In genomic region chr3:24142127-24142526, GRCh38 we compare ENCODE assay signal across 23 cellular contexts.
"Had no signal": no experiment of that assay in that cellular context is flagged by ENCODE, and none has a peak within 500 bp of the region (broad histone marks: within the 10 kb centered on the region; RNA-seq: fewer than 3 reads in every experiment).

No MANE protein-coding gene starts in this region.

- H3K27ac ChIP-seq: coronary artery, neutrophil, pancreas, testis, tibial artery, upper lobe of left lung had no signal

- DNase-seq: dermis blood vessel endothelial cell; effector memory CD4-positive, alpha-beta T cell; esophagus squamous epithelium; foreskin melanocyte; heart left ventricle; kidney; naive B cell; pancreas; stimulated activated CD4-positive, alpha-beta T cell treated with anti-CD3 and anti-CD28 coated beads, Interleukin-2, amount 100 ng/mL, for 24 hours; stimulated activated CD4-positive, alpha-beta T cell treated with anti-CD3 and anti-CD28 coated beads, Interleukin-4, amount 100 ng/mL, for 24 hours; stimulated activated naive CD4-positive, alpha-beta T cell treated with Interleukin-2 at 50 U/mL for 16 hours; stomach; substantia nigra; testis; tibial artery; upper lobe of left lung had no signal

- H3K27me3 ChIP-seq: esophagus squamous epithelium, heart left ventricle, hepatocyte, neutrophil, pancreas, stomach, testis, tibial artery, upper lobe of left lung had no signal

- H3K4me1 ChIP-seq: testis had no signal

- H3K4me3 ChIP-seq: coronary artery, esophagus squamous epithelium, heart left ventricle, hepatocyte, pancreas, stomach, testis, tibial artery, upper lobe of left lung had no signal

- H3K36me3 ChIP-seq: neutrophil had no signal

- H3K9me3 ChIP-seq: esophagus squamous epithelium, heart left ventricle, neutrophil, pancreas, stomach, testis, tibial artery, upper lobe of left lung had no signal

- ATAC-seq: heart left ventricle; left lobe of liver; natural killer cell treated with Interleukin-12 subunit alpha and Interleukin-12 subunit beta and Interleukin-15 and Interleukin-18, amount 100 ng/mL, for 72 hours; pancreas; sciatic nerve; stimulated activated effector memory CD8-positive, alpha-beta T cell treated with anti-CD3 and anti-CD28 coated beads, Interleukin-12 subunit alpha, Interleukin-12 subunit beta, amount 100 ng/mL, for 72 hours had no signal
